Comparison of ENCODE assay signal across 13 cellular contexts in genomic region chr2:69791045-69791444, GRCh38. TPM values are rescaled to one million over a fixed set of nuclear protein-coding genes. Genes with fewer than 3 reads are reported as not detected.
A peak's percentile ranks its signal among the peaks of the same experiment; 100 is the strongest.
DNase-seq lines count a peak whose midpoint lies in the region; ATAC-seq and TF ChIP-seq lines count a peak whose summit lies in the region.
"Had no signal": no experiment of that assay in that cellular context is flagged by ENCODE, and none has a peak within 500 bp of the region (broad histone marks: within the 10 kb centered on the region; RNA-seq: fewer than 3 reads in every experiment).

No MANE protein-coding gene starts in this region.

- no peaks in the 10 kb centered on the region for H3K27me3 ChIP-seq in parathyroid adenoma (ENCODE audit: control insufficient read depth, insufficient read depth, low read length)
- no peaks in the 10 kb centered on the region for H3K27me3 ChIP-seq in lower lobe of right lung (ENCODE audit: low read depth)
- H3K27me3 ChIP-seq: tibial nerve had no signal

- no peaks in the 10 kb centered on the region for H3K9me3 ChIP-seq in parathyroid adenoma (ENCODE audit: control insufficient read depth, low read length)
- no peaks in the 10 kb centered on the region for H3K9me3 ChIP-seq in lower lobe of right lung
- H3K9me3 ChIP-seq: tibial nerve had no signal

- peaks cover 5% of the 10 kb centered on the region for H3K79me2 ChIP-seq in parathyroid adenoma

- H2AFZ ChIP-seq in parathyroid adenoma = peak overlapping the region; percentile 36

- no peak overlapping the region for H3K4me2 ChIP-seq in parathyroid adenoma (ENCODE audit: low read length)

- H3K4me1 ChIP-seq in parathyroid adenoma (peaks cover 32% of the 10 kb centered on the region), lower lobe of right lung (peaks cover 24% of the 10 kb centered on the region)

- no peak overlapping the region for H3K4me3 ChIP-seq in AG10803 (ENCODE audit: low read length)
- no peak overlapping the region for H3K4me3 ChIP-seq in parathyroid adenoma (ENCODE audit: low read depth, low read length)
- H3K4me3 ChIP-seq in lower lobe of right lung = no peak overlapping the region

- peak overlapping the region; percentile 49 for H3K27ac ChIP-seq in parathyroid adenoma
- no peak overlapping the region for H3K27ac ChIP-seq in lower lobe of right lung

- no peaks in the 10 kb centered on the region for H3K36me3 ChIP-seq in parathyroid adenoma (ENCODE audit: control insufficient read depth, insufficient read depth, low read length)
- H3K36me3 ChIP-seq in lower lobe of right lung = peaks cover 39% of the 10 kb centered on the region

- DNase-seq in AG10803 (ENCODE audit: low read depth) (peak; percentile 37), NCI-H82 treated with DMSO at 0.1 percent for 48 hours (lab: John Stamatoyannopoulos, UW; ENCODE audit: unreplicated experiment) (peak; percentile 49), fibroblast of peridontal ligament (ENCODE audit: extremely low read depth) (peak; percentile 62), HPDE6-E6E7 (ENCODE audit: extremely low spot score) (no peak), lower lobe of right lung (no peak), HUDEP-2 (lab: John Stamatoyannopoulos, UW; ENCODE audit: unreplicated experiment in 76 of 76) (no peak), DMS153 treated with DMSO at 0.1 percent for 48 hours (lab: John Stamatoyannopoulos, UW; ENCODE audit: unreplicated experiment) (no peak)
- DNase-seq: activated naive CD4-positive, alpha-beta T cell treated with anti-CD3 and anti-CD28 coated beads, Interleukin-2, amount 10 ng/mL, durations not matched to agents 7 days and 5 days; DMS79 treated with DMSO at 0.1 percent for 48 hours; NCI-H1694; SHP77 had no signal

- intact Hi-C loops in lower lobe of right lung (cut with DNase I) = no loop called here

- no peak overlapping the region for H3K9ac ChIP-seq in parathyroid adenoma

- no peak for TF ChIP-seq CTCF in AG10803 (conservative IDR thresholded peaks at IDR 0.05; ENCODE audit: low read length)
- TF ChIP-seq CTCF in parathyroid adenoma (IDR thresholded peaks at IDR 0.05) = no peak
- no peak for TF ChIP-seq CTCF in lower lobe of right lung (IDR thresholded peaks at IDR 0.05)

- no peak for ATAC-seq in lower lobe of right lung

RNA-seq across cellular contexts. Expression of gene GMCL1, which starts 38.4 kb away (rescaled TPM):
- 13.3 TPM for total RNA-seq in lower lobe of right lung

RNA-seq across cellular contexts. Expression of gene ANXA4, which starts 49.1 kb away (rescaled TPM):
- 173 TPM for total RNA-seq in lower lobe of right lung

Comparison
In these comparisons a context has a peak if more than half of its experiments do, and no peak if none do; other contexts are left out.
1. DNase-seq: peak in AG10803 (single experiment), NCI-H82 treated with DMSO at 0.1 percent for 48 hours (single experiment) and fibroblast of peridontal ligament (single experiment); none in HPDE6-E6E7 (single experiment), lower lobe of right lung (single experiment), HUDEP-2 (0 of 76) and DMS153 treated with DMSO at 0.1 percent for 48 hours (single experiment).